Comparison of ENCODE assay signal across 14 cellular contexts in genomic region chr4:24433515-24434192, GRCh38.
"Had no signal": no experiment of that assay in that cellular context is flagged by ENCODE, and none has a peak within 500 bp of the region (broad histone marks: within the 10 kb centered on the region; RNA-seq: fewer than 3 reads in every experiment).

No MANE protein-coding gene starts in this region.

- H3K36me3 Mint-ChIP-seq: activated naive CD4-positive, alpha-beta T cell treated with anti-CD3 and anti-CD28 coated beads, Interleukin-2, amount 50 U/mL, for 24 hours; memory B cell had no signal

- H3K9me3 Mint-ChIP-seq: activated naive CD4-positive, alpha-beta T cell treated with anti-CD3 and anti-CD28 coated beads, Interleukin-2, amount 50 U/mL, for 24 hours had no signal

- DNase-seq: activated CD4-positive, alpha-beta T cell treated with anti-CD3 and anti-CD28 coated beads, Interleukin-2, amount 50 U/mL, for 1 hour; activated T-cell treated with anti-CD3 and anti-CD28 coated beads, Interleukin-2, amount 50 U/mL, for 1 hour; amygdala; brain microvascular endothelial cell; islet precursor cell; left lung; ovary; stomach; T-helper 17 cell had no signal

- H3K4me3 Mint-ChIP-seq: activated naive CD4-positive, alpha-beta T cell treated with anti-CD3 and anti-CD28 coated beads, Interleukin-2, amount 50 U/mL, for 24 hours; memory B cell; T-helper 17 cell had no signal

- H3K27ac Mint-ChIP-seq: activated naive CD4-positive, alpha-beta T cell treated with anti-CD3 and anti-CD28 coated beads, Interleukin-2, amount 50 U/mL, for 24 hours; memory B cell; T-helper 17 cell had no signal

- H3K27ac ChIP-seq: brain microvascular endothelial cell, dorsolateral prefrontal cortex, left lung, ovary, skin epidermis, stomach, thoracic aorta had no signal

- ATAC-seq: left lung, T-helper 17 cell had no signal

- H3K36me3 ChIP-seq: brain microvascular endothelial cell, left lung, ovary, stomach, thoracic aorta had no signal

- H3K4me1 Mint-ChIP-seq: activated naive CD4-positive, alpha-beta T cell treated with anti-CD3 and anti-CD28 coated beads, Interleukin-2, amount 50 U/mL, for 24 hours; memory B cell; T-helper 17 cell had no signal

- H3K4me3 ChIP-seq: dorsolateral prefrontal cortex, left lung, ovary, skin epidermis, stomach, thoracic aorta had no signal

- H3K27me3 ChIP-seq: brain microvascular endothelial cell, dorsolateral prefrontal cortex, ovary, stomach had no signal

- H3K9me3 ChIP-seq: left lung, ovary, stomach, thoracic aorta had no signal

- H3K4me1 ChIP-seq: left lung, stomach had no signal
